Comparison of ENCODE assay signal across 6 cellular contexts in the genomic region with DNA sequence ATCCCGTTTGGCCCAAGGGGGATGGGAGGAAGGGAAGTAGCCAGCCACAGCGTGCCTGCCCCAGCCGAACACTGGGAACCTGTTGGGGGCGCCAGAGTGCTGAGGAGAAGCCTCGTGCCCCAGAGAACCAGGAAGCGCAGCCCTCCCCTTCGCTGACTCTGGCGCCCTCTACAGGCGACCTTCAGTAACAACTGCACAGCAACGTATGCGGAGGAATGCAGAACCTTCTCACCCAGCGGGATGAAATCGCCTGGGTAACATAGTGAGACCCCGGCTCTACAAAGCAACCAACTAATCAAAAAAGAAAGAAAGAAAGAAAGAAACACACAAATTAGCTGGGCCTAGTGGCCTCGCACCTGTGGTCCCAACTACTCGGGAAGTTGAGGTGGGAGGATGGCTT. TPM values are rescaled to one million over a fixed set of nuclear protein-coding genes. Genes with fewer than 3 reads are reported as not detected.
"Had no signal": no experiment of that assay in that cellular context is flagged by ENCODE, and none has a peak within 500 bp of the region (broad histone marks: within the 10 kb centered on the region; RNA-seq: fewer than 3 reads in every experiment).

A gene with protein sequence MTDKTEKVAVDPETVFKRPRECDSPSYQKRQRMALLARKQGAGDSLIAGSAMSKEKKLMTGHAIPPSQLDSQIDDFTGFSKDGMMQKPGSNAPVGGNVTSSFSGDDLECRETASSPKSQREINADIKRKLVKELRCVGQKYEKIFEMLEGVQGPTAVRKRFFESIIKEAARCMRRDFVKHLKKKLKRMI (minus strand): TSS at position 101 of the 400 bp plus-strand sequence. CDS start 3,774 bp downstream, outside the sequence.

RNA-seq across cellular contexts. Expression of the gene that starts here (rescaled TPM):
- total RNA-seq: GM23248, GM23338, H1, H7, H9, HFFc6 had no signal
- polyA plus RNA-seq: GM23248, GM23338, H1 had no signal
